ENCODE assay signal across 9 cellular contexts in genomic region chr9:136792321-136793062, GRCh38. TPM values are rescaled to one million over a fixed set of nuclear protein-coding genes. Genes with fewer than 3 reads are reported as not detected.
DNase-seq lines count a peak whose midpoint lies in the region; ATAC-seq, FAIRE-seq and TF ChIP-seq lines count a peak whose summit lies in the region.
"Had no signal": no experiment of that assay in that cellular context is flagged by ENCODE, and none has a peak within 500 bp of the region (broad histone marks: within the 10 kb centered on the region; RNA-seq: fewer than 3 reads in every experiment).

No MANE protein-coding gene starts in this region.

- peak overlapping the region; percentile 66 for H3K4me3 Mint-ChIP-seq in natural killer cell treated with Interleukin-12 subunit alpha and Interleukin-12 subunit beta and Interleukin-15 and Interleukin-18, amount 100 ng/mL, for 72 hours
- no peak overlapping the region for H3K4me3 Mint-ChIP-seq in natural killer cell
- H3K4me3 Mint-ChIP-seq in astrocyte (ENCODE audit: unreplicated experiment) = peak overlapping the region; percentile 83
- H3K4me3 Mint-ChIP-seq in mesothelial cell of epicardium = peak overlapping the region; percentile 76

- H3K27ac Mint-ChIP-seq in natural killer cell treated with Interleukin-12 subunit alpha and Interleukin-12 subunit beta and Interleukin-15 and Interleukin-18, amount 100 ng/mL, for 72 hours = no peak overlapping the region
- H3K27ac Mint-ChIP-seq in natural killer cell = peak overlapping the region in 1 of 2 donors; percentile 89
- no peak overlapping the region for H3K27ac Mint-ChIP-seq in astrocyte (ENCODE audit: unreplicated experiment)
- peak overlapping the region; percentile 43 for H3K27ac Mint-ChIP-seq in mesothelial cell of epicardium

- H3K27me3 ChIP-seq in astrocyte (ENCODE audit: insufficient read depth, low read length) = peaks cover 3% of the 10 kb centered on the region

- no peak overlapping the region for H3K4me3 ChIP-seq in astrocyte (ENCODE audit: insufficient read depth, low read depth, low read length)

- peak overlapping the region; percentile 98 for H3K4me2 ChIP-seq in astrocyte (ENCODE audit: low read length)

- FAIRE-seq in astrocyte (lab: Jason Lieb, UNC) = no peak

- intact Hi-C loops in natural killer cell (cut with micrococcal nuclease) = loop anchor here (5.0 kb wide), 1 partner anchor 450 kb away; the partner anchor contains the start of gene TUBB4B

- TF ChIP-seq CTCF in natural killer cell (IDR thresholded peaks at IDR 0.05) = no peak
- TF ChIP-seq CTCF in astrocyte (IDR thresholded peaks at IDR 0.05; ENCODE audit: insufficient read depth, low read depth, low read length) = no peak
- TF ChIP-seq CTCF in mesothelial cell of epicardium (IDR thresholded peaks at IDR 0.05; ENCODE audit: unreplicated experiment) = no peak

- H4K20me1 ChIP-seq in astrocyte (ENCODE audit: insufficient read depth, low read length) = peaks cover 22% of the 10 kb centered on the region

- H3K9ac ChIP-seq in astrocyte (ENCODE audit: low read length) = no peak overlapping the region

- H3K9me3 ChIP-seq in astrocyte (ENCODE audit: insufficient read depth, low read depth, low read length) = no peaks in the 10 kb centered on the region

- H3K27me3 Mint-ChIP-seq in natural killer cell treated with Interleukin-12 subunit alpha and Interleukin-12 subunit beta and Interleukin-15 and Interleukin-18, amount 100 ng/mL, for 72 hours = peaks cover 0 to 6% of the 10 kb centered on the region in 2 donors
- H3K27me3 Mint-ChIP-seq in natural killer cell (ENCODE audit: low read depth in 2 of 2) (peaks cover 0 to 1% of the 10 kb centered on the region in 2 donors), astrocyte (ENCODE audit: low read depth, unreplicated experiment) (no peaks in the 10 kb centered on the region), mesothelial cell of epicardium (ENCODE audit: low read depth) (no peaks in the 10 kb centered on the region)

- no peaks in the 10 kb centered on the region for H3K36me3 Mint-ChIP-seq in natural killer cell treated with Interleukin-12 subunit alpha and Interleukin-12 subunit beta and Interleukin-15 and Interleukin-18, amount 100 ng/mL, for 72 hours
- H3K36me3 Mint-ChIP-seq in natural killer cell = no peaks in the 10 kb centered on the region
- peaks cover 6% of the 10 kb centered on the region for H3K36me3 Mint-ChIP-seq in astrocyte (ENCODE audit: low read depth, unreplicated experiment)
- peaks cover 6% of the 10 kb centered on the region for H3K36me3 Mint-ChIP-seq in mesothelial cell of epicardium

- H3K4me1 Mint-ChIP-seq in natural killer cell treated with Interleukin-12 subunit alpha and Interleukin-12 subunit beta and Interleukin-15 and Interleukin-18, amount 100 ng/mL, for 72 hours (ENCODE audit: low read depth in 2 of 2) = peaks cover 18 to 22% of the 10 kb centered on the region in 2 donors
- H3K4me1 Mint-ChIP-seq in natural killer cell (peaks cover 28 to 32% of the 10 kb centered on the region in 2 donors), astrocyte (ENCODE audit: low read depth, unreplicated experiment) (peaks cover 15% of the 10 kb centered on the region), mesothelial cell of epicardium (peaks cover 73% of the 10 kb centered on the region)

- no peak overlapping the region for H3K27ac ChIP-seq in astrocyte (ENCODE audit: low read depth, low read length)

- no peak overlapping the region for H2AFZ ChIP-seq in astrocyte (ENCODE audit: low read depth, low read length)

- no peak for DNase-seq in natural killer cell treated with Interleukin-12 subunit alpha and Interleukin-12 subunit beta and Interleukin-15 and Interleukin-18, amount 100 ng/mL, for 72 hours (ENCODE audit: low spot score)
- DNase-seq in natural killer cell = no peak
- no peak for DNase-seq in astrocyte (ENCODE audit: low read depth)
- no peak for DNase-seq in mesothelial cell of epicardium (ENCODE audit: low spot score in 2 of 2, unreplicated experiment in 2 of 2)
- no peak for DNase-seq in NCI-H1105 (lab: John Stamatoyannopoulos, UW)
- DNase-seq in NCI-H128 (lab: John Stamatoyannopoulos, UW; ENCODE audit: unreplicated experiment) = no peak

- no peaks in the 10 kb centered on the region for H3K9me3 Mint-ChIP-seq in natural killer cell treated with Interleukin-12 subunit alpha and Interleukin-12 subunit beta and Interleukin-15 and Interleukin-18, amount 100 ng/mL, for 72 hours
- H3K9me3 Mint-ChIP-seq in natural killer cell (no peaks in the 10 kb centered on the region), astrocyte (ENCODE audit: unreplicated experiment) (no peaks in the 10 kb centered on the region), mesothelial cell of epicardium (no peaks in the 10 kb centered on the region)

- H3K79me2 ChIP-seq in astrocyte (ENCODE audit: insufficient read depth, low read length) = peaks cover 9% of the 10 kb centered on the region

- no peak for ATAC-seq in natural killer cell treated with Interleukin-12 subunit alpha and Interleukin-12 subunit beta and Interleukin-15 and Interleukin-18, amount 100 ng/mL, for 72 hours
- ATAC-seq in natural killer cell (no peak), GM18502 (IDR thresholded peaks at IDR 0.05; ENCODE audit: poor library complexity, unreplicated experiment) (no peak), HG03159 (IDR thresholded peaks at IDR 0.05; ENCODE audit: unreplicated experiment) (no peak)

- peaks cover 18% of the 10 kb centered on the region for H3K4me1 ChIP-seq in astrocyte (ENCODE audit: insufficient read depth, low read length)

- H3K36me3 ChIP-seq in astrocyte (ENCODE audit: insufficient read depth, low read length) = no peaks in the 10 kb centered on the region

RNA-seq across cellular contexts. Expression of gene TMEM141, which starts 1.3 kb away (rescaled TPM):
- total RNA-seq in natural killer cell treated with Interleukin-12 subunit alpha and Interleukin-12 subunit beta and Interleukin-15 and Interleukin-18, amount 100 ng/mL, for 72 hours = 10 to 100 TPM; 31.9 to 50.5 TPM
- total RNA-seq in natural killer cell (10 to 100 TPM; 22.4 to 26.9 (median 26.6) TPM), astrocyte (40.8 and 46.4 TPM in 2 replicates), mesothelial cell of epicardium (70.4 to 72.4 TPM (median 71.7 TPM) in 3 replicates)

RNA-seq across cellular contexts. Expression of gene CCDC183, which starts 3.6 kb away (rescaled TPM):
- total RNA-seq in natural killer cell treated with Interleukin-12 subunit alpha and Interleukin-12 subunit beta and Interleukin-15 and Interleukin-18, amount 100 ng/mL, for 72 hours = under 1 TPM; 0.38 to 0.45 TPM
- total RNA-seq in natural killer cell = under 1 TPM; 0.56 to 0.75 (median 0.65) TPM
- 0.84 and 1.3 TPM in 2 replicates for total RNA-seq in astrocyte
- 25.1 to 29.1 TPM (median 26.5 TPM) in 3 replicates for total RNA-seq in mesothelial cell of epicardium

RNA-seq across cellular contexts. Expression of gene RABL6, which starts 15.3 kb away (rescaled TPM):
- total RNA-seq in natural killer cell treated with Interleukin-12 subunit alpha and Interleukin-12 subunit beta and Interleukin-15 and Interleukin-18, amount 100 ng/mL, for 72 hours = 100 to 1,000 TPM in 1 of 2 donors, 10 to 100 TPM in 1; 74.1 to 151 TPM
- total RNA-seq in natural killer cell (10 to 100 TPM; 72.7 to 82.5 (median 75.9) TPM), astrocyte (62.0 and 69.4 TPM in 2 replicates), mesothelial cell of epicardium (120 to 124 TPM (median 122 TPM) in 3 replicates)

RNA-seq across cellular contexts. Expression of gene LCN15, which starts 28.2 kb away (rescaled TPM):
- total RNA-seq in natural killer cell treated with Interleukin-12 subunit alpha and Interleukin-12 subunit beta and Interleukin-15 and Interleukin-18, amount 100 ng/mL, for 72 hours = not detected
- not detected for total RNA-seq in natural killer cell
- not detected in 2 replicates for total RNA-seq in astrocyte
- 1.3 to 3.5 TPM (median 1.9 TPM) in 3 replicates for total RNA-seq in mesothelial cell of epicardium
- total RNA-seq: Daoy had no signal

RNA-seq across cellular contexts. Expression of gene LCN8, which starts 34.4 kb away (rescaled TPM):
- not detected for total RNA-seq in natural killer cell treated with Interleukin-12 subunit alpha and Interleukin-12 subunit beta and Interleukin-15 and Interleukin-18, amount 100 ng/mL, for 72 hours
- total RNA-seq in natural killer cell (not detected), astrocyte (not detected in 2 replicates), mesothelial cell of epicardium (not detected in 3 replicates)
- total RNA-seq: Daoy had no signal

Comparison
In these comparisons a context has a peak if more than half of its experiments do, and no peak if none do; other contexts are left out.
1. RNA of gene CCDC183, which starts 3.6 kb away (total RNA-seq): 25.1 to 29.1 TPM in mesothelial cell of epicardium; 0.84 to 1.3 TPM in astrocyte, 0.56 to 0.75 TPM in natural killer cell and 0.38 to 0.45 TPM in natural killer cell treated with Interleukin-12 subunit alpha and Interleukin-12 subunit beta and Interleukin-15 and Interleukin-18, amount 100 ng/mL, for 72 hours; every median in the first group is over 10 times any median in the second.